Comparison of ENCODE assay signal across 9 cellular contexts in the genomic region with DNA sequence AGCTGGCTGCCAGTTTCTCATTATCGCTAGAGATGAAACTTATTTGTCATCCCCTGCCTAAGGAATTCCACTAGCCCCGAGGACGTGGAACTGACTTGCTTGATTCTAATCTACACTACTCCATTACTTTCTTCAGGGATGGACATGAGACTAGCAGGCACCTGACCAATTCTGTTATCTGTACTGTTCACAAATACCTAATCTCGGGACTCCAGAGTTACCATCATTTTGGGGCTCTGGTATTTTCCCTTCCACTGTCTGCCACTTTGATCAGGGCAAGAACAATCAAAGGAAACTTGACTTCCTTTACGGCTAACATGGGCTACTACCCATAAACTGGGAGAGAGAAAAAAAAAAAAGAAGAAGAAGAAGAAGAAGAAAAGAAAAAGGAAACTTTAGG. TPM values are rescaled to one million over a fixed set of nuclear protein-coding genes. Genes with fewer than 3 reads are reported as not detected.
DNase-seq lines count a peak whose midpoint lies in the region; ATAC-seq and TF ChIP-seq lines count a peak whose summit lies in the region.
"Had no signal": no experiment of that assay in that cellular context is flagged by ENCODE, and none has a peak within 500 bp of the region (broad histone marks: within the 10 kb centered on the region; RNA-seq: fewer than 3 reads in every experiment).

No MANE protein-coding gene starts in this region.

- peaks cover 0 to 2% of the 10 kb centered on the region in 2 donors for H3K36me3 Mint-ChIP-seq in CD14-positive monocyte
- H3K36me3 Mint-ChIP-seq: activated CD4-positive, alpha-beta memory T cell treated with anti-CD3 and anti-CD28 coated beads for 36 hours had no signal

- H3K36me3 ChIP-seq in right atrium auricular region (no peaks in the 10 kb centered on the region), psoas muscle (ENCODE audit: insufficient read depth in 1 of 2, low read depth in 1 of 2) (no peaks in the 10 kb centered on the region)

- peaks cover 0 to 2% (median 0%) of the 10 kb centered on the region in 7 donors for H3K9me3 Mint-ChIP-seq in CD14-positive monocyte
- H3K9me3 Mint-ChIP-seq: activated CD4-positive, alpha-beta memory T cell treated with anti-CD3 and anti-CD28 coated beads for 36 hours had no signal

- H3K4me1 Mint-ChIP-seq in CD14-positive monocyte: peaks cover 33% of the 10 kb centered on the region

- peak overlapping the region in 6 of 7 donors; percentile 6 to 81 (median 65) for H3K27ac Mint-ChIP-seq in CD14-positive monocyte
- H3K27ac Mint-ChIP-seq: activated CD4-positive, alpha-beta memory T cell treated with anti-CD3 and anti-CD28 coated beads for 36 hours had no signal

- H3K27me3 ChIP-seq in right atrium auricular region: no peaks in the 10 kb centered on the region
- no peaks in the 10 kb centered on the region for H3K27me3 ChIP-seq in psoas muscle (ENCODE audit: insufficient read depth in 3 of 3, low read length in 2 of 3)

- H3K9me3 ChIP-seq in right atrium auricular region (no peaks in the 10 kb centered on the region), psoas muscle (no peaks in the 10 kb centered on the region)

- peak overlapping the region in 1 of 2 donors; percentile 38 for H3K4me3 ChIP-seq in right atrium auricular region
- peak overlapping the region; percentile 58 for H3K4me3 ChIP-seq in psoas muscle

- H3K27ac ChIP-seq in right atrium auricular region: peak overlapping the region; percentile 69 to 79
- peak overlapping the region; percentile 68 for H3K27ac ChIP-seq in psoas muscle

- DNase-seq in CD14-positive monocyte (ENCODE audit: low spot score) (no peak), OCI-M1 (lab: John Stamatoyannopoulos, UW) (peak; percentile 75), right atrium auricular region (ENCODE audit: low spot score) (no peak), psoas muscle (no peak), NCI-H187 treated with DMSO at 0.1 percent for 48 hours (lab: John Stamatoyannopoulos, UW) (no peak), GF-D8 (lab: John Stamatoyannopoulos, UW) (no peak), hypothalamus (lab: John Stamatoyannopoulos, UW) (no peak), sciatic nerve (ENCODE audit: low spot score) (no peak)
- DNase-seq: activated CD4-positive, alpha-beta memory T cell treated with anti-CD3 and anti-CD28 coated beads for 36 hours had no signal

- no peak for ATAC-seq in psoas muscle
- ATAC-seq in sciatic nerve: no peak

- peak overlapping the region in 1 of 2 donors; percentile 87 for H3K4me3 Mint-ChIP-seq in CD14-positive monocyte
- H3K4me3 Mint-ChIP-seq: activated CD4-positive, alpha-beta memory T cell treated with anti-CD3 and anti-CD28 coated beads for 36 hours had no signal

- H3K27me3 Mint-ChIP-seq in CD14-positive monocyte (ENCODE audit: low read depth in 3 of 3): peaks cover 3 to 4% (median 4%) of the 10 kb centered on the region in 3 donors

- no peak for TF ChIP-seq CTCF in CD14-positive monocyte (IDR thresholded peaks at IDR 0.05)
- TF ChIP-seq CTCF in right atrium auricular region (IDR thresholded peaks at IDR 0.05): no peak
- TF ChIP-seq CTCF in psoas muscle (IDR thresholded peaks at IDR 0.05): no peak

- intact Hi-C loops in CD14-positive monocyte (cut with micrococcal nuclease): loop anchor here in 1 of 2 donors (2.0 to 5.0 kb wide), 2 partner anchors 14 to 34 kb away; no protein-coding TSS in a partner anchor
- intact Hi-C loops in psoas muscle (cut with DNase I): no loop called here
- intact Hi-C loops in sciatic nerve (cut with DNase I): no loop called here

- 44 to 54% (median 51%) methylated on average over 5 of the region's 5 CpGs for WGBS in psoas muscle, 3 donors

- H3K4me1 ChIP-seq in right atrium auricular region: peaks cover 0 to 29% of the 10 kb centered on the region in 2 donors
- H3K4me1 ChIP-seq in psoas muscle: peaks cover 26% of the 10 kb centered on the region

RNA-seq across cellular contexts. Expression of gene BMF, which starts 27.8 kb away (rescaled TPM):
- polyA plus RNA-seq in CD14-positive monocyte (1 to 10 TPM; 5.6 to 6.5 TPM), psoas muscle (1 to 10 TPM in 2 of 3 donors, under 1 TPM in 1; 0.65 to 7.2 (median 3.4) TPM)
- total RNA-seq in right atrium auricular region (1 to 10 TPM; 1.3 to 3.0 TPM), psoas muscle (1 to 10 TPM; 1.5 to 5.9 (median 3.7) TPM), sciatic nerve (15.0 TPM)

RNA-seq across cellular contexts. Expression of gene SRP14, which starts 41.9 kb away (rescaled TPM):
- polyA plus RNA-seq in CD14-positive monocyte (100 to 1,000 TPM; 525 to 548 TPM), psoas muscle (100 to 1,000 TPM; 279 to 288 (median 280) TPM)
- total RNA-seq in right atrium auricular region (100 to 1,000 TPM; 255 to 283 TPM), psoas muscle (100 to 1,000 TPM; 134 to 170 (median 153) TPM), sciatic nerve (150 TPM)
